22 cellular contexts compared by ENCODE assay signal in genomic region chrX:88024022-88024421, GRCh38.
DNase-seq lines count a peak whose midpoint lies in the region; ATAC-seq, FAIRE-seq and TF ChIP-seq lines count a peak whose summit lies in the region.
"Had no signal": no experiment of that assay in that cellular context is flagged by ENCODE, and none has a peak within 500 bp of the region (broad histone marks: within the 10 kb centered on the region; RNA-seq: fewer than 3 reads in every experiment).

No MANE protein-coding gene starts in this region.

- no peak overlapping the region for H3K4ac ChIP-seq in IMR-90 (ENCODE audit: low read depth, low read length)
- H3K4ac ChIP-seq in H1 (replicated peaks; ENCODE audit: insufficient read length, low read depth, low read length), result no peak overlapping the region

- H4K20me1 ChIP-seq in IMR-90 (ENCODE audit: insufficient read depth, low read length) (no peaks in the 10 kb centered on the region), K562 (replicated peaks; ENCODE audit: control insufficient read depth, insufficient read depth, low read length) (no peaks in the 10 kb centered on the region), H1 (replicated peaks in 1 of 2; ENCODE audit: control insufficient read depth in 1 of 2, insufficient read depth in 2 of 2, low read length in 2 of 2) (no peaks in the 10 kb centered on the region)
- H4K20me1 ChIP-seq: BLaER1 treated with 17β-estradiol and CSF1 and Interleukin-3, amounts not matched to agents 10 nM and 100 nM had no signal

- TF ChIP-seq RAD21 in A549 (conservative IDR thresholded peaks at IDR 0.05 in 1 of 2, IDR thresholded peaks at IDR 0.05 in 1 of 2) (no peak), IMR-90 (IDR thresholded peaks at IDR 0.05; ENCODE audit: low read length) (no peak), K562 (CRISPR knock-in tag; conservative IDR thresholded peaks at IDR 0.05 in 1 of 2, IDR thresholded peaks at IDR 0.05 in 1 of 2) (no peak), H1 (IDR thresholded peaks at IDR 0.05 in 1 of 2, conservative IDR thresholded peaks at IDR 0.05 in 1 of 2; ENCODE audit: low read depth in 2 of 2, low read length in 2 of 2) (no peak)

- no peak for TF ChIP-seq CTCF in A549 (IDR thresholded peaks at IDR 0.05)
- no peak for TF ChIP-seq CTCF in IMR-90 (conservative IDR thresholded peaks at IDR 0.05; ENCODE audit: low read depth, low read length)
- no peak for TF ChIP-seq CTCF in K562 (IDR thresholded peaks at IDR 0.05 in 2 of 3, conservative IDR thresholded peaks at IDR 0.05 in 1 of 3; ENCODE audit: insufficient read depth in 2 of 3, low read depth in 1 of 3, low read length in 3 of 3)
- TF ChIP-seq CTCF in H1 (IDR thresholded peaks at IDR 0.05; ENCODE audit: control extremely low read depth in 1 of 3, insufficient read depth in 1 of 3, low read depth in 1 of 3, low read length in 3 of 3), result no peak

- H3K9ac ChIP-seq in IMR-90 (ENCODE audit: low read depth, low read length), result no peak overlapping the region
- H3K9ac ChIP-seq in K562 (ENCODE audit: insufficient read depth in 1 of 2, low read depth in 2 of 2, low read length in 2 of 2), result no peak overlapping the region
- H3K9ac ChIP-seq in H1 (replicated peaks in 1 of 4; ENCODE audit: extremely low read depth in 1 of 4, low read depth in 3 of 4, low read length in 3 of 4), result no peak overlapping the region
- H3K9ac ChIP-seq: BLaER1 treated with 17β-estradiol and CSF1 and Interleukin-3, amounts not matched to agents 10 nM and 100 nM had no signal

- no peak overlapping the region for H2BK20ac ChIP-seq in IMR-90 (ENCODE audit: low read depth, low read length)
- H2BK20ac ChIP-seq in H1 (ENCODE audit: low read length), result no peak overlapping the region

- no peak for TF ChIP-seq EP300 in A549 (IDR thresholded peaks at IDR 0.05)
- no peak for TF ChIP-seq EP300 in K562 (IDR thresholded peaks at IDR 0.05; ENCODE audit: low read length)
- TF ChIP-seq EP300 in H1 (IDR thresholded peaks at IDR 0.05; ENCODE audit: borderline replicate concordance in 1 of 2, low read depth in 2 of 2, low read length in 2 of 2), result no peak

- ATAC-seq in A549 (no peak), IMR-90 (ENCODE audit: low read depth) (no peak), K562 (no peak)
- ATAC-seq: CD8-positive, alpha-beta T cell had no signal

- dilution Hi-C loops in IMR-90 (cut with HindIII; ENCODE audit: low sequenced_read_pairs, unreplicated experiment), result no loop called here

- CTCF ChIA-PET in A549 (lab: Yijun Ruan, JAX), result no interaction called here
- CTCF ChIA-PET in IMR-90 (lab: Yijun Ruan, JAX), result interaction anchor here (0.6 kb wide), 1 partner anchor 1135 kb away, joined by 4 read pairs; no protein-coding TSS in a partner anchor
- CTCF ChIA-PET in K562 (lab: Yijun Ruan, JAX; ENCODE audit: low intra/inter-chr PET ratio), result no interaction called here
- CTCF ChIA-PET in H1 (lab: Charles Lee; ENCODE audit: partially characterized antibody), result no interaction called here

- no peaks in the 10 kb centered on the region for H3K79me1 ChIP-seq in IMR-90 (ENCODE audit: low read depth in 1 of 2, low read length in 2 of 2)
- H3K79me1 ChIP-seq in H1 (ENCODE audit: low read depth, low read length), result no peaks in the 10 kb centered on the region

- H3K79me2 ChIP-seq in K562 (ENCODE audit: control insufficient read depth, insufficient read depth, low read length), result no peaks in the 10 kb centered on the region
- H3K79me2 ChIP-seq in H1 (ENCODE audit: control insufficient read depth in 1 of 2, insufficient read depth in 2 of 2, low read length in 2 of 2), result no peaks in the 10 kb centered on the region

- no peak overlapping the region for H2AK5ac ChIP-seq in IMR-90 (ENCODE audit: low read depth, low read length)
- H2AK5ac ChIP-seq in H1 (ENCODE audit: low read depth, low read length), result no peak overlapping the region

- TF ChIP-seq POLR2A in A549 (IDR thresholded peaks at IDR 0.05; ENCODE audit: low read length) (no peak), IMR-90 (IDR thresholded peaks at IDR 0.05; ENCODE audit: low read depth, low read length) (no peak), K562 (conservative IDR thresholded peaks at IDR 0.05) (no peak), H1 (IDR thresholded peaks at IDR 0.05; ENCODE audit: control extremely low read depth in 1 of 2, low read depth in 2 of 2, low read length in 2 of 2) (no peak)

- H3K36me3 ChIP-seq in IMR-90 (ENCODE audit: control insufficient read depth, insufficient read depth, low read length) (no peaks in the 10 kb centered on the region), K562 (ENCODE audit: control insufficient read depth, insufficient read depth, low read length) (no peaks in the 10 kb centered on the region), H1 (ENCODE audit: control insufficient read depth in 2 of 4, insufficient read depth in 4 of 4, low read length in 3 of 4) (no peaks in the 10 kb centered on the region)
- H3K36me3 ChIP-seq: BLaER1 treated with 17β-estradiol and CSF1 and Interleukin-3, amounts not matched to agents 10 nM and 100 nM had no signal

- FAIRE-seq in A549 (lab: Jason Lieb, UNC) (no peak), K562 (lab: Jason Lieb, UNC) (no peak), H1 (lab: Jason Lieb, UNC) (no peak)
- FAIRE-seq: D721Med, G401.6, GM12891, GM19239 had no signal

- no peaks in the 10 kb centered on the region for H3K9me3 ChIP-seq in A549
- no peaks in the 10 kb centered on the region for H3K9me3 ChIP-seq in IMR-90 (ENCODE audit: control insufficient read depth, insufficient read depth, low read length)
- H3K9me3 ChIP-seq in K562 (replicated peaks; ENCODE audit: control insufficient read depth, insufficient read depth, low read depth, low read length), result no peaks in the 10 kb centered on the region
- H3K9me3 ChIP-seq in H1 (ENCODE audit: insufficient read depth in 2 of 2, low read depth in 1 of 2, low read length in 1 of 2), result no peaks in the 10 kb centered on the region
- H3K9me3 ChIP-seq: BLaER1 treated with 17β-estradiol and CSF1 and Interleukin-3, amounts not matched to agents 10 nM and 100 nM; Caco-2 had no signal

- DNase-seq in A549 (ENCODE audit: low read depth in 1 of 2, low spot score in 1 of 2), result no peak
- DNase-seq in IMR-90, result no peak
- DNase-seq in K562 (ENCODE audit: extremely low read depth in 1 of 4, low spot score in 3 of 4), result no peak
- DNase-seq in H1 (ENCODE audit: low read depth in 1 of 2, low spot score in 2 of 2), result no peak
- no peak for DNase-seq in cardiac septum (ENCODE audit: low spot score)
- no peak for DNase-seq in T1000 (lab: John Stamatoyannopoulos, UW)
- DNase-seq in OCI-M2 (lab: John Stamatoyannopoulos, UW; ENCODE audit: unreplicated experiment), result no peak
- no peak for DNase-seq in stimulated activated CD4-positive, alpha-beta T cell treated with anti-CD3 and anti-CD28 coated beads, Interleukin-12 subunit alpha, Interleukin-12 subunit beta, amount 100 ng/mL, for 4 hours
- DNase-seq: 8988T; AML-193; Caco-2; Calu3; CD4-positive, alpha-beta T cell; CD8-positive, alpha-beta T cell; DMS79 treated with DMSO at 0.1 percent for 48 hours; GF-D8 had no signal

- H2BK120ac ChIP-seq in IMR-90 (ENCODE audit: low read depth, low read length) (no peak overlapping the region), H1 (replicated peaks; ENCODE audit: low read depth, low read length) (no peak overlapping the region)

- H4K8ac ChIP-seq in IMR-90 (ENCODE audit: low read depth in 2 of 2, low read length in 2 of 2) (no peak overlapping the region), H1 (ENCODE audit: extremely low read depth, insufficient read depth, low read length) (no peak overlapping the region)

- H3K9me1 ChIP-seq in IMR-90 (ENCODE audit: insufficient read depth, low read length) (no peaks in the 10 kb centered on the region), K562 (ENCODE audit: control insufficient read depth, insufficient read depth, low read length) (no peaks in the 10 kb centered on the region)

- H2BK15ac ChIP-seq in IMR-90 (ENCODE audit: low read depth, low read length), result no peak overlapping the region
- H2BK15ac ChIP-seq in H1 (ENCODE audit: low read length), result no peak overlapping the region

- H3K18ac ChIP-seq in IMR-90 (ENCODE audit: low read depth, low read length) (no peak overlapping the region), H1 (ENCODE audit: extremely low read depth, low read length) (no peak overlapping the region)

- H2AFZ ChIP-seq in IMR-90 (replicated peaks; ENCODE audit: low read length, poor library complexity), result no peak overlapping the region
- H2AFZ ChIP-seq in K562 (ENCODE audit: low read depth, low read length), result no peak overlapping the region
- H2AFZ ChIP-seq in H1 (ENCODE audit: low read length), result no peak overlapping the region

- intact Hi-C loops in IMR-90 (cut with micrococcal nuclease) (no loop called here), K562 (cut with micrococcal nuclease) (no loop called here), cardiac septum (cut with DNase I) (no loop called here)

- no peak overlapping the region for H2AK9ac ChIP-seq in IMR-90 (replicated peaks; ENCODE audit: low read depth, low read length, poor library complexity)

- H3K23ac ChIP-seq in IMR-90 (ENCODE audit: low read depth, low read length) (no peak overlapping the region), H1 (ENCODE audit: insufficient read length) (no peak overlapping the region)

- H4K91ac ChIP-seq in IMR-90 (ENCODE audit: insufficient read depth, low read depth, low read length) (no peak overlapping the region), H1 (replicated peaks; ENCODE audit: insufficient read length, low read length) (no peak overlapping the region)

- 16% methylated on average over 3 of the region's 3 CpGs for WGBS in A549 (ENCODE audit: missing lambda C conversion rate)
- no CpG with 5 or more reads among the region's 3 CpGs for WGBS in IMR-90 (ENCODE audit: extremely low coverage in 2 of 2, insufficient read length in 1 of 2), 2 experiments
- WGBS in K562 (ENCODE audit: insufficient coverage, low coverage, missing lambda C conversion rate), result 0% methylated on average over 3 of the region's 3 CpGs
- 67% methylated on average over 3 of the region's 3 CpGs; no CpG with 5 or more reads in 1 of the 2 experiments for WGBS in H1 (ENCODE audit: extremely low coverage in 1 of 2, insufficient coverage in 1 of 2, insufficient read length in 1 of 2, insufficient replicate concordance in 2 of 2, low coverage in 1 of 2, low lambda C conversion rate in 2 of 2, missing lambda C conversion rate in 1 of 2), 2 experiments

- no TSS peak for BruUV-seq in IMR-90 (replicated peaks; lab: Mats Ljungman, UMichigan)
- BruUV-seq in K562 (replicated peaks; lab: Mats Ljungman, UMichigan), result no TSS peak

- H3K27ac ChIP-seq in A549 (no peak overlapping the region), IMR-90 (ENCODE audit: insufficient read depth, low read length) (no peak overlapping the region), K562 (ENCODE audit: extremely low read depth, low read depth, low read length) (no peak overlapping the region), H1 (ENCODE audit: low read depth, low read length) (no peak overlapping the region)
- H3K27ac ChIP-seq: BLaER1 treated with 17β-estradiol and CSF1 and Interleukin-3, amounts not matched to agents 10 nM and 100 nM; C4-2B had no signal

- in situ Hi-C loops in IMR-90 (cut with MboI; ENCODE audit: low sequenced_read_pairs) (no loop called here), K562 (cut with MboI) (no loop called here)

- no peak overlapping the region for H4K5ac ChIP-seq in IMR-90 (ENCODE audit: low read depth, low read length)
- H4K5ac ChIP-seq in H1 (ENCODE audit: insufficient read length, low read depth, low read length), result no peak overlapping the region

- H3K27me3 ChIP-seq in IMR-90 (ENCODE audit: control insufficient read depth, insufficient read depth, low read length), result no peaks in the 10 kb centered on the region
- H3K27me3 ChIP-seq in K562 (ENCODE audit: control insufficient read depth in 2 of 2, insufficient read depth in 2 of 2, low read length in 2 of 2), result no peaks in the 10 kb centered on the region
- no peaks in the 10 kb centered on the region for H3K27me3 ChIP-seq in H1 (replicated peaks in 1 of 4; ENCODE audit: control insufficient read depth in 3 of 4, extremely low read depth in 1 of 4, insufficient read depth in 3 of 4, low read length in 3 of 4)

- no peak overlapping the region for H3K14ac ChIP-seq in IMR-90 (replicated peaks; ENCODE audit: low read depth, low read length)
- H3K14ac ChIP-seq in H1 (ENCODE audit: insufficient read length), result no peak overlapping the region

- H3K4me1 ChIP-seq in A549 (no peaks in the 10 kb centered on the region), IMR-90 (ENCODE audit: control insufficient read depth, insufficient read depth, low read length) (no peaks in the 10 kb centered on the region), K562 (replicated peaks in 1 of 2; ENCODE audit: control insufficient read depth in 2 of 2, insufficient read depth in 2 of 2, low read length in 2 of 2) (no peaks in the 10 kb centered on the region), H1 (replicated peaks in 1 of 4; ENCODE audit: control insufficient read depth in 3 of 4, insufficient read depth in 4 of 4, low read length in 3 of 4) (no peaks in the 10 kb centered on the region)
- H3K4me1 ChIP-seq: BLaER1 treated with 17β-estradiol and CSF1 and Interleukin-3, amounts not matched to agents 10 nM and 100 nM; Caco-2 had no signal

- H3K4me3 ChIP-seq in A549, result no peak overlapping the region
- H3K4me3 ChIP-seq in IMR-90 (ENCODE audit: insufficient read depth, low read depth, low read length), result no peak overlapping the region
- no peak overlapping the region for H3K4me3 ChIP-seq in K562
- no peak overlapping the region for H3K4me3 ChIP-seq in H1 (ENCODE audit: extremely low read depth in 1 of 4, insufficient read depth in 2 of 4, low read depth in 3 of 4, low read length in 4 of 4)
- H3K4me3 ChIP-seq: BLaER1 treated with 17β-estradiol and CSF1 and Interleukin-3, amounts not matched to agents 10 nM and 100 nM had no signal

- POLR2A ChIA-PET in A549 (lab: Yijun Ruan, JAX) (no interaction called here), IMR-90 (lab: Charles Lee; ENCODE audit: unreplicated experiment) (no interaction called here), K562 (lab: Yijun Ruan, JAX) (no interaction called here), H1 (lab: Charles Lee; ENCODE audit: partially characterized antibody) (no interaction called here)

- no peak overlapping the region for H2BK5ac ChIP-seq in IMR-90 (ENCODE audit: low read depth, low read length, poor library complexity, severe bottlenecking)
- no peak overlapping the region for H2BK5ac ChIP-seq in H1 (ENCODE audit: low read depth, low read length)

- no peak overlapping the region for H3K56ac ChIP-seq in IMR-90 (ENCODE audit: extremely low read depth, insufficient read depth, low read length)
- H3K56ac ChIP-seq in H1 (replicated peaks; ENCODE audit: insufficient read length, low read depth, low read length), result no peak overlapping the region

- H3K4me2 ChIP-seq in A549 (no peak overlapping the region), IMR-90 (ENCODE audit: low read depth, low read length) (no peak overlapping the region), K562 (ENCODE audit: insufficient read depth, low read length) (no peak overlapping the region), H1 (ENCODE audit: insufficient read depth in 1 of 2, low read depth in 2 of 2, low read length in 2 of 2) (no peak overlapping the region)
- H3K4me2 ChIP-seq: BLaER1 treated with 17β-estradiol and CSF1 and Interleukin-3, amounts not matched to agents 10 nM and 100 nM had no signal

- H3K23me2 ChIP-seq in H1 (ENCODE audit: low read depth, low read length), result no peaks in the 10 kb centered on the region

- H2BK12ac ChIP-seq in H1 (ENCODE audit: low read depth, low read length), result no peak overlapping the region
